12 cellular contexts compared by ENCODE assay signal in the genomic region with DNA sequence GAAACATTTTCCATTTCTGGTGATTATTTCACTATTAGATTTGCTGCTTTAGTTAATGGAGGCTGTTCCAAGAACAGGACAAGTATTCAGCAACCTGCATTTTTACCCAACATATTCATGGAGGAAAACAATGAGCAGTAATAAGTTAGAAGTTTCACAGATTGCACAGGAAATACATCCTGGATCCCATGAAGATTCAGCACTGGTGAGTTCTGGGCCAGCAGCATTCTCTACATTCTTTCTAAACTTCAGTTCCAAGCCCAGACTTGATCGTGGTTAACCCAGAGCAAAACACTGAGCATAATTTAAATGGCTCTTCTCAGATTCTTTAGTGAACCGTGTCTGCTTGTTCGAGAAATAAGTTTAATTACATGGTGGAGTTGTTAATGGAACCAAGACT. TPM values are rescaled to one million over a fixed set of nuclear protein-coding genes. Genes with fewer than 3 reads are reported as not detected.
DNase-seq lines count a peak whose midpoint lies in the region; ATAC-seq, FAIRE-seq and TF ChIP-seq lines count a peak whose summit lies in the region.
"Had no signal": no experiment of that assay in that cellular context is flagged by ENCODE, and none has a peak within 500 bp of the region (broad histone marks: within the 10 kb centered on the region; RNA-seq: fewer than 3 reads in every experiment).

No MANE protein-coding gene starts in this region.

- H3K79me2 ChIP-seq in HepG2 (ENCODE audit: insufficient read depth, low read length) (no peaks in the 10 kb centered on the region), astrocyte (ENCODE audit: insufficient read depth, low read length) (peaks cover 28% of the 10 kb centered on the region)

- no peaks in the 10 kb centered on the region for H3K9me3 Mint-ChIP-seq in astrocyte (ENCODE audit: unreplicated experiment)

- TF ChIP-seq RAD21 in HepG2 (CRISPR knock-in tag; IDR thresholded peaks at IDR 0.05): no peak

- H3K27ac ChIP-seq in HepG2 (ENCODE audit: extremely low read length, insufficient read depth, low read length) (no peak overlapping the region), right lobe of liver (no peak overlapping the region), astrocyte (ENCODE audit: low read depth, low read length) (peak overlapping the region; percentile 68)
- H3K27ac ChIP-seq: ascending aorta, vagina had no signal

- WGBS in HepG2 (ENCODE audit: low lambda C conversion rate): 2% methylated on average over 3 of the region's 3 CpGs
- 51% methylated on average over 3 of the region's 3 CpGs for WGBS in right lobe of liver (ENCODE audit: insufficient coverage, low coverage, low lambda C conversion rate, missing lambda C conversion rate)

- DNase-seq in HepG2 (ENCODE audit: low spot score) (peak; percentile 6), right lobe of liver (no peak), astrocyte (ENCODE audit: low read depth) (peak; percentile 89), hepatic stellate cell (ENCODE audit: low spot score) (peak; percentile 71), urothelium cell line (ENCODE audit: low spot score) (peak; percentile 47), NOMO-1 treated with dmso at 0.1 percent for 144 hours (lab: John Stamatoyannopoulos, UW; ENCODE audit: unreplicated experiment) (no peak), NCI-H2081 (lab: John Stamatoyannopoulos, UW) (no peak)
- DNase-seq: NCI-H187 treated with DMSO at 0.1 percent for 48 hours, Right ventricle myocardium superior had no signal

- POLR2A ChIA-PET in HepG2 (lab: Yijun Ruan, JAX): no interaction called here

- H3K9me3 ChIP-seq in HepG2 (ENCODE audit: low read length) (no peaks in the 10 kb centered on the region), right lobe of liver (no peaks in the 10 kb centered on the region), astrocyte (ENCODE audit: insufficient read depth, low read depth, low read length) (no peaks in the 10 kb centered on the region)
- H3K9me3 ChIP-seq: ascending aorta, vagina had no signal

- H3K4me2 ChIP-seq in HepG2 (ENCODE audit: low read depth, low read length) (no peak overlapping the region), astrocyte (ENCODE audit: low read length) (peak overlapping the region; percentile 96)

- H3K27me3 Mint-ChIP-seq in astrocyte (ENCODE audit: low read depth, unreplicated experiment): no peaks in the 10 kb centered on the region

- H3K4me1 Mint-ChIP-seq in astrocyte (ENCODE audit: low read depth, unreplicated experiment): peaks cover 51% of the 10 kb centered on the region

- H3K4me3 Mint-ChIP-seq in astrocyte (ENCODE audit: unreplicated experiment): peak overlapping the region; percentile 93

- TF ChIP-seq CTCF in HepG2 (CRISPR knock-in tag; IDR thresholded peaks at IDR 0.05) (no peak), right lobe of liver (IDR thresholded peaks at IDR 0.05) (no peak), astrocyte (IDR thresholded peaks at IDR 0.05; ENCODE audit: insufficient read depth, low read depth, low read length) (no peak)

- no peaks in the 10 kb centered on the region for H3K36me3 Mint-ChIP-seq in astrocyte (ENCODE audit: low read depth, unreplicated experiment)

- H4K20me1 ChIP-seq in HepG2 (ENCODE audit: insufficient read depth, low read length) (no peaks in the 10 kb centered on the region), astrocyte (ENCODE audit: insufficient read depth, low read length) (no peaks in the 10 kb centered on the region)

- H3K9ac ChIP-seq in HepG2 (ENCODE audit: insufficient read depth, low read depth, low read length): no peak overlapping the region
- H3K9ac ChIP-seq in astrocyte (ENCODE audit: low read length): peak overlapping the region; percentile 91

- in situ Hi-C loops in HepG2 (cut with HindIII; ENCODE audit: extremely low pct_ligation_motif_present, low pct_unique_long_range_greater_than_20kb): loop anchor here (25.0 kb wide), 1 partner anchor 865 kb away; no protein-coding TSS in a partner anchor

- CTCF ChIA-PET in HepG2 (lab: Yijun Ruan, JAX; ENCODE audit: low intra/inter-chr PET ratio, low total read pairs): no interaction called here

- intact Hi-C loops in HepG2 (cut with micrococcal nuclease; ENCODE audit: unreplicated experiment) (no loop called here), right lobe of liver (cut with DNase I) (no loop called here)

- TF ChIP-seq POLR2A in HepG2 (IDR thresholded peaks at IDR 0.05; ENCODE audit: insufficient read depth in 1 of 2, low read depth in 2 of 2, low read length in 2 of 2): no peak
- TF ChIP-seq POLR2A in right lobe of liver (IDR thresholded peaks at IDR 0.05): no peak

- no peak for FAIRE-seq in HepG2 (lab: Jason Lieb, UNC)
- FAIRE-seq in astrocyte (lab: Jason Lieb, UNC): peak; percentile 77
- FAIRE-seq in urothelium cell line (lab: Jason Lieb, UNC): no peak

- no peaks in the 10 kb centered on the region for H3K36me3 ChIP-seq in HepG2 (replicated peaks in 1 of 2; ENCODE audit: control insufficient read depth in 1 of 2, insufficient read depth in 2 of 2, low read length in 2 of 2)
- H3K36me3 ChIP-seq in right lobe of liver: no peaks in the 10 kb centered on the region
- no peaks in the 10 kb centered on the region for H3K36me3 ChIP-seq in astrocyte (ENCODE audit: insufficient read depth, low read length)
- H3K36me3 ChIP-seq: ascending aorta, vagina had no signal

- peak overlapping the region; percentile 92 for H3K27ac Mint-ChIP-seq in astrocyte (ENCODE audit: unreplicated experiment)

- ATAC-seq in HepG2 (no peak), right lobe of liver (no peak), HG02938 (IDR thresholded peaks at IDR 0.05; ENCODE audit: unreplicated experiment) (no peak)

- peaks cover 7% of the 10 kb centered on the region; the same call in 1 of the 2 replicates for H3K4me1 ChIP-seq in HepG2 (ENCODE audit: insufficient read depth, low read length)
- peaks cover 0 to 20% (median 4%) of the 10 kb centered on the region in 4 donors for H3K4me1 ChIP-seq in right lobe of liver
- H3K4me1 ChIP-seq in astrocyte (ENCODE audit: insufficient read depth, low read length): peaks cover 44% of the 10 kb centered on the region

- H3K27me3 ChIP-seq in HepG2 (ENCODE audit: control insufficient read depth in 1 of 2, insufficient read depth in 2 of 2, low read length in 2 of 2) (peaks cover 1 to 30% of the 10 kb centered on the region in 2 experiments; a peak in 4 of 5 replicates), right lobe of liver (peaks cover 0 to 5% of the 10 kb centered on the region in 2 donors), astrocyte (ENCODE audit: insufficient read depth, low read length) (no peaks in the 10 kb centered on the region)
- H3K27me3 ChIP-seq: vagina had no signal

- no peak for TF ChIP-seq EP300 in HepG2 (IDR thresholded peaks at IDR 0.05; ENCODE audit: low read depth in 2 of 2, low read length in 2 of 2)
- no peak for TF ChIP-seq EP300 in HepG2 (CRISPR knock-in tag; IDR thresholded peaks at IDR 0.05; ENCODE audit: borderline replicate concordance)

- H2AFZ ChIP-seq in HepG2 (ENCODE audit: low read length) (no peak overlapping the region), astrocyte (ENCODE audit: low read depth, low read length) (no peak overlapping the region)

- no TSS peak for BruUV-seq in HepG2 (replicated peaks; lab: Mats Ljungman, UMichigan)

- no peak overlapping the region for H3K4me3 ChIP-seq in HepG2 (replicated peaks in 1 of 3; ENCODE audit: insufficient read depth in 1 of 3, low read depth in 2 of 3, low read length in 3 of 3)
- H3K4me3 ChIP-seq in right lobe of liver: no peak overlapping the region
- H3K4me3 ChIP-seq in astrocyte (ENCODE audit: insufficient read depth, low read depth, low read length): peak overlapping the region; percentile 77
- H3K4me3 ChIP-seq: ascending aorta, vagina had no signal

RNA-seq across cellular contexts. Expression of a gene that starts 3.8 kb away (rescaled TPM):
- total RNA-seq in HepG2 (2016; rRNA removed; fragmentation: Illumina TruSeq; extraction: Trizol): 0.44 and 0.82 TPM in 2 replicates
- 0.10 and 0.26 TPM in 2 replicates for total RNA-seq in HepG2 (2016; cell fraction: cytosol; rRNA removed; fragmentation: Illumina TruSeq; extraction: Trizol; ENCODE audit: low read depth)
- 0.42 and 0.91 TPM in 2 replicates for total RNA-seq in HepG2 (2016; cell fraction: insoluble cytoplasmic fraction; rRNA removed; fragmentation: Illumina TruSeq; extraction: Trizol)
- 0.37 and 0.38 TPM in 2 replicates for total RNA-seq in HepG2 (2016; cell fraction: membrane; rRNA removed; fragmentation: Illumina TruSeq; extraction: Trizol)
- 0.53 and 0.71 TPM in 2 replicates for total RNA-seq in HepG2 (2016; cell fraction: nucleus; rRNA removed; fragmentation: Illumina TruSeq; extraction: Trizol)
- 0.10 and 0.40 TPM in 2 replicates for polyA plus RNA-seq in HepG2 (2011; rRNA removed)
- 0.19 and 0.25 TPM in 2 replicates for polyA plus RNA-seq in HepG2 (2011; cell fraction: cytosol; rRNA removed)
- polyA plus RNA-seq in HepG2 (2011; cell fraction: nucleus; rRNA removed): 0.36 and 0.39 TPM in 2 replicates
- polyA plus RNA-seq in HepG2 (2012): 0.11 and 0.40 TPM in 2 replicates
- 0.05 TPM in 1 of 2 replicates, not detected in the other for polyA plus RNA-seq in HepG2 (2016; cell fraction: cytosol; fragmentation: Illumina TruSeq; extraction: Trizol; ENCODE audit: low read depth)
- polyA plus RNA-seq in HepG2 (2016; cell fraction: insoluble cytoplasmic fraction; fragmentation: Illumina TruSeq; extraction: Trizol; ENCODE audit: low read depth): 0.43 and 0.65 TPM in 2 replicates
- 0.24 and 0.30 TPM in 2 replicates for polyA plus RNA-seq in HepG2 (2016; cell fraction: membrane; fragmentation: Illumina TruSeq; extraction: Trizol; ENCODE audit: low read depth)
- 0.75 and 1.6 TPM in 2 replicates for polyA plus RNA-seq in HepG2 (2016; cell fraction: nucleus; fragmentation: Illumina TruSeq; extraction: Trizol; ENCODE audit: insufficient read depth, low read depth)
- polyA minus RNA-seq in HepG2 (2011; rRNA and poly(A)+ RNA removed; ENCODE audit: low replicate concordance): 0.38 and 4.6 TPM in 2 replicates
- 0.44 TPM in 1 of 2 replicates, not detected in the other for polyA minus RNA-seq in HepG2 (2011; cell fraction: cytosol; rRNA and poly(A)+ RNA removed)
- polyA minus RNA-seq in HepG2 (2011; cell fraction: nucleus; rRNA and poly(A)+ RNA removed): 0.25 and 0.26 TPM in 2 replicates
- total RNA-seq in right lobe of liver: 1 to 10 TPM in 5 of 6 experiments, under 1 TPM in 1; 0.79 to 4.2 (median 1.3) TPM
- 47.9 and 50.2 TPM in 2 replicates for total RNA-seq in astrocyte

RNA-seq across cellular contexts. Expression of a gene that starts 40.5 kb away (rescaled TPM):
- total RNA-seq in HepG2 (2016; rRNA removed; fragmentation: Illumina TruSeq; extraction: Trizol): 22.7 and 25.6 TPM in 2 replicates
- total RNA-seq in HepG2 (2016; cell fraction: cytosol; rRNA removed; fragmentation: Illumina TruSeq; extraction: Trizol; ENCODE audit: low read depth): 1.0 and 1.4 TPM in 2 replicates
- 20.8 and 25.6 TPM in 2 replicates for total RNA-seq in HepG2 (2016; cell fraction: insoluble cytoplasmic fraction; rRNA removed; fragmentation: Illumina TruSeq; extraction: Trizol)
- total RNA-seq in HepG2 (2016; cell fraction: membrane; rRNA removed; fragmentation: Illumina TruSeq; extraction: Trizol): 5.2 and 7.4 TPM in 2 replicates
- 14.3 and 15.2 TPM in 2 replicates for total RNA-seq in HepG2 (2016; cell fraction: nucleus; rRNA removed; fragmentation: Illumina TruSeq; extraction: Trizol)
- polyA plus RNA-seq in HepG2 (2011; rRNA removed): 50.3 and 51.3 TPM in 2 replicates
- polyA plus RNA-seq in HepG2 (2011; cell fraction: cytosol; rRNA removed): 24.6 and 38.2 TPM in 2 replicates
- 51.2 and 70.4 TPM in 2 replicates for polyA plus RNA-seq in HepG2 (2011; cell fraction: nucleus; rRNA removed)
- polyA plus RNA-seq in HepG2 (2012): 34.4 and 35.4 TPM in 2 replicates
- polyA plus RNA-seq in HepG2 (2016; cell fraction: cytosol; fragmentation: Illumina TruSeq; extraction: Trizol; ENCODE audit: low read depth): 2.4 and 2.5 TPM in 2 replicates
- polyA plus RNA-seq in HepG2 (2016; cell fraction: insoluble cytoplasmic fraction; fragmentation: Illumina TruSeq; extraction: Trizol; ENCODE audit: low read depth): 24.9 and 32.9 TPM in 2 replicates
- polyA plus RNA-seq in HepG2 (2016; cell fraction: membrane; fragmentation: Illumina TruSeq; extraction: Trizol; ENCODE audit: low read depth): 7.1 and 7.9 TPM in 2 replicates
- 20.8 and 29.6 TPM in 2 replicates for polyA plus RNA-seq in HepG2 (2016; cell fraction: nucleus; fragmentation: Illumina TruSeq; extraction: Trizol; ENCODE audit: insufficient read depth, low read depth)
- 53.2 and 117 TPM in 2 replicates for polyA minus RNA-seq in HepG2 (2011; rRNA and poly(A)+ RNA removed; ENCODE audit: low replicate concordance)
- polyA minus RNA-seq in HepG2 (2011; cell fraction: cytosol; rRNA and poly(A)+ RNA removed): 26.8 and 39.3 TPM in 2 replicates
- 23.8 and 32.2 TPM in 2 replicates for polyA minus RNA-seq in HepG2 (2011; cell fraction: nucleus; rRNA and poly(A)+ RNA removed)
- total RNA-seq in right lobe of liver: 10 to 100 TPM; 13.9 to 37.1 (median 31.9) TPM
- 61.0 and 62.4 TPM in 2 replicates for total RNA-seq in astrocyte

Comparison
In these comparisons a context has a peak if more than half of its experiments do, and no peak if none do; other contexts are left out.
1. DNase-seq: peak in HepG2 (single experiment), astrocyte (single experiment), hepatic stellate cell (single experiment) and urothelium cell line (single experiment); none in right lobe of liver (0 of 3), NOMO-1 treated with dmso at 0.1 percent for 144 hours (single experiment) and NCI-H2081 (0 of 2).